8 cellular contexts compared by ENCODE assay signal in genomic region chr4:109434793-109435080, GRCh38. TPM values are rescaled to one million over a fixed set of nuclear protein-coding genes. Genes with fewer than 3 reads are reported as not detected.
A peak's percentile ranks its signal among the peaks of the same experiment; 100 is the strongest.
DNase-seq lines count a peak whose midpoint lies in the region; ATAC-seq and TF ChIP-seq lines count a peak whose summit lies in the region.

No MANE protein-coding gene starts in this region.

- intact Hi-C loops in heart left ventricle (cut with DNase I) = loop anchor here (5.0 to 10.0 kb wide), 11 partner anchors 33 to 388 kb away; partner anchors contain the start of genes GAR1 (in 4 of the 10), CASP6 (in 2 of the 10), MCUB (in 1 of the 10) and PLA2G12A (in 1 of the 10)
- intact Hi-C loops in Right ventricle myocardium inferior (cut with DNase I) = loop anchor here (5.0 kb wide), 3 partner anchors 58 to 383 kb away; partner anchors contain the start of genes CASP6 and GAR1
- intact Hi-C loops in body of pancreas (cut with DNase I) = no loop called here
- intact Hi-C loops in uterus (cut with DNase I; ENCODE audit: low total_unique reads) = loop anchor here (10.0 kb wide), 1 partner anchor 270 kb away; the partner anchor contains the start of gene CASP6

- peak overlapping the region; percentile 82 to 95 (median 93) for H3K27ac ChIP-seq in heart left ventricle
- peak overlapping the region; percentile 81 to 91 (median 90) for H3K27ac ChIP-seq in body of pancreas
- H3K27ac ChIP-seq in uterus = peak overlapping the region; percentile 90 to 97

- TF ChIP-seq POLR2A in heart left ventricle (IDR thresholded peaks at IDR 0.05) (no peak), body of pancreas (IDR thresholded peaks at IDR 0.05) (no peak), uterus (IDR thresholded peaks at IDR 0.05) (no peak)

- TF ChIP-seq CTCF in heart left ventricle (IDR thresholded peaks at IDR 0.05) (no peak), body of pancreas (IDR thresholded peaks at IDR 0.05) (no peak), uterus (IDR thresholded peaks at IDR 0.05) (no peak)

- 2 to 5% (median 3%) methylated on average over 6 of the region's 6 CpGs for WGBS in heart left ventricle, 4 donors
- WGBS in body of pancreas, 2 donors = 5 to 8% methylated on average over 6 of the region's 6 CpGs

- no peak for DNase-seq in heart left ventricle
- no peak for DNase-seq in Right ventricle myocardium inferior (ENCODE audit: missing footprints)
- no peak for DNase-seq in body of pancreas
- DNase-seq in lung microvascular endothelial cell (ENCODE audit: low read depth in 2 of 2) = peak; percentile 31 to 45
- no peak for DNase-seq in uterus
- DNase-seq in central memory CD4-positive, alpha-beta T cell = no peak
- no peak for DNase-seq in midbrain (lab: John Stamatoyannopoulos, UW)

- no peaks in the 10 kb centered on the region for H3K9me3 ChIP-seq in heart left ventricle
- H3K9me3 ChIP-seq in body of pancreas = no peaks in the 10 kb centered on the region
- no peaks in the 10 kb centered on the region for H3K9me3 ChIP-seq in uterus

- H3K4me1 ChIP-seq in heart left ventricle (peaks cover 11 to 58% (median 40%) of the 10 kb centered on the region in 12 donors), body of pancreas (peaks cover 38% of the 10 kb centered on the region), uterus (peaks cover 4 to 20% of the 10 kb centered on the region in 2 donors)

- H3K27me3 ChIP-seq in heart left ventricle (no peaks in the 10 kb centered on the region), body of pancreas (no peaks in the 10 kb centered on the region), uterus (no peaks in the 10 kb centered on the region)

- H3K36me3 ChIP-seq in heart left ventricle = peaks cover 0 to 9% (median 0%) of the 10 kb centered on the region in 9 donors
- H3K36me3 ChIP-seq in body of pancreas (replicated peaks in 1 of 2; ENCODE audit: insufficient read depth in 1 of 2, low read depth in 2 of 2) = no peaks in the 10 kb centered on the region
- no peaks in the 10 kb centered on the region for H3K36me3 ChIP-seq in uterus

- no peak for ATAC-seq in heart left ventricle
- no peak for ATAC-seq in Right ventricle myocardium inferior
- no peak for ATAC-seq in body of pancreas
- no peak for ATAC-seq in HG03045 (IDR thresholded peaks at IDR 0.05; ENCODE audit: unreplicated experiment)

- H3K4me3 ChIP-seq in heart left ventricle (peak overlapping the region; percentile 72 to 98 (median 84)), body of pancreas (peak overlapping the region; percentile 42 to 46), uterus (peak overlapping the region; percentile 62 to 86)

RNA-seq across cellular contexts. Expression of gene SEC24B, which starts 1.1 kb away (rescaled TPM):
- 10 to 100 TPM; 20.7 to 34.8 (median 30.5) TPM for total RNA-seq in heart left ventricle
- 10 to 100 TPM in 1 of 2 donors, 1 to 10 TPM in 1; 5.8 to 14.0 TPM for polyA plus RNA-seq in heart left ventricle
- 26.1 TPM for total RNA-seq in Right ventricle myocardium inferior
- total RNA-seq in body of pancreas = 10 to 100 TPM; 10.2 to 16.3 TPM
- total RNA-seq in lung microvascular endothelial cell = 9.8 and 11.9 TPM in 2 replicates
- 10 to 100 TPM; 20.7 to 54.1 (median 30.1) TPM for total RNA-seq in uterus

Comparison
In these comparisons a context has a peak if more than half of its experiments do, and no peak if none do; other contexts are left out.
1. DNase-seq: peak in lung microvascular endothelial cell (2 of 2); none in heart left ventricle (0 of 5), Right ventricle myocardium inferior (single experiment), body of pancreas (0 of 4), uterus (0 of 2), central memory CD4-positive, alpha-beta T cell (single experiment) and midbrain (single experiment).
2. Peak in every context shown above with its lines, with median percentiles within 50 percentile points of each other: H3K27ac ChIP-seq and H3K4me3 ChIP-seq.